Comparison of ENCODE assay signal across 11 cellular contexts in the genomic region with DNA sequence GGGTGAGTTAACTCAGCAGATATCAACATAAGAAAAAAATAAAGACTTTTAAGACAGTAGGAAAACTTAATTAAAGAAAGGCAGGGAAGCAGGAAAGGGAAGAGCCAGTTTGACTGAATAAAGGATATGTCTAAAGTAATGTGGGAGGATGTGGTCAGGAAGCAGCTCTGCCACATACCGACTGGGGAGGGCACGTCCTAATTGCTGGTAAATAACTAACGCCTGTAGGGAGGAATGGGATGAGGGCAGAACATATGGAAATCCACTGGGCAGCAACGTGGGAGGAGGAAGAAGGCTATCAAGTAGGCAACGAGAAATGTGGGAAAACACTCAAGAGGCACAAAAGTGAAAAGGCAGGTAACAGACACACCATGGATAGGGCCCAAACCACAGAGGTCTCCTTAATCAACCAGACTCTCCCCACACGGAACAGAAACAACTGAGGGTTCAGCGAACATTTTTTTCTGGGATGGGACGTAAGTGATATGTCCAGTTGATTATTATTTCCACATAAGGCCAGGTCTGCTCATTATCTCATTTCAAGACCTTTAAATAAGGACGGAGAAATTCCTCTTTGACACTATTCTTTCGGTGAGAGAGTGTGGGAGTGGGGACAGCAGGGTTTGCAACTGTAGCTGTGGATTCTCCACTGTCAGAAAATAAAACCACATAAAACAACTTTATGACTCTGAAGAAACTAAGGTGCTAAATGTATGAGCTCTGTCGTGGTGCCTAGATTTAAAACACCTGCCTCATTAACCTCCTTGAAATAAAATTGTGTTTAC. TPM values are rescaled to one million over a fixed set of nuclear protein-coding genes. Genes with fewer than 3 reads are reported as not detected.
DNase-seq lines count a peak whose midpoint lies in the region; ATAC-seq and TF ChIP-seq lines count a peak whose summit lies in the region.
"Had no signal": no experiment of that assay in that cellular context is flagged by ENCODE, and none has a peak within 500 bp of the region (broad histone marks: within the 10 kb centered on the region; RNA-seq: fewer than 3 reads in every experiment).

No MANE protein-coding gene starts in this region.

- no peak for DNase-seq in activated T-cell treated with anti-CD3 and anti-CD28 coated beads, Interleukin-2, amount 50 U/mL, for 24 hours
- DNase-seq in activated T-cell treated with anti-CD3 and anti-CD28 coated beads for 4 hours (no peak), RPMI7951 (ENCODE audit: low read depth) (peak; percentile 77), dermis blood vessel endothelial cell (peak; percentile 7), KG1 (lab: John Stamatoyannopoulos, UW) (no peak), A673 (ENCODE audit: low spot score) (no peak), RPMI8226 (no peak)
- DNase-seq in stimulated activated effector memory CD8-positive, alpha-beta T cell treated with anti-CD3 and anti-CD28 coated beads, Interleukin-12 subunit alpha, Interleukin-12 subunit beta, amount 100 ng/mL, for 72 hours (ENCODE audit: low spot score in 2 of 2), result no peak
- DNase-seq: psoas muscle had no signal

- no peak overlapping the region for H3K4me3 ChIP-seq in A673 (ENCODE audit: low read depth, low read length, poor library complexity, severe bottlenecking)
- H3K4me3 ChIP-seq: psoas muscle had no signal

- no peaks in the 10 kb centered on the region for H3K27me3 ChIP-seq in A673 (replicated peaks; ENCODE audit: insufficient read depth, low read depth, low read length, poor library complexity)

- CTCF ChIA-PET in A673 (lab: Charles Lee), result no interaction called here

- BruUV-seq in A673 (replicated peaks; lab: Mats Ljungman, UMichigan), result no TSS peak

- H3K4me3 Mint-ChIP-seq in activated T-cell treated with anti-CD3 and anti-CD28 coated beads, Interleukin-2, amount 50 U/mL, for 24 hours, result no peak overlapping the region
- H3K4me3 Mint-ChIP-seq in stimulated activated effector memory CD8-positive, alpha-beta T cell treated with anti-CD3 and anti-CD28 coated beads, Interleukin-12 subunit alpha, Interleukin-12 subunit beta, amount 100 ng/mL, for 72 hours, result no peak overlapping the region
- H3K4me3 Mint-ChIP-seq: dendritic cell treated with granulocyte-macrophage colony-stimulating factor and Interleukin-4, amounts not matched to agents 40 ng/mL and 50 ng/mL, for 4 days had no signal

- no peaks in the 10 kb centered on the region for H3K9me3 ChIP-seq in A673 (ENCODE audit: low read depth, low read length, poor library complexity, severe bottlenecking)
- H3K9me3 ChIP-seq: psoas muscle had no signal

- no peak for TF ChIP-seq CTCF in A673 (conservative IDR thresholded peaks at IDR 0.05; ENCODE audit: low read depth, low read length)

- H3K4me1 Mint-ChIP-seq in activated T-cell treated with anti-CD3 and anti-CD28 coated beads, Interleukin-2, amount 50 U/mL, for 24 hours (ENCODE audit: low read depth), result peaks cover 46% of the 10 kb centered on the region
- H3K4me1 Mint-ChIP-seq in stimulated activated effector memory CD8-positive, alpha-beta T cell treated with anti-CD3 and anti-CD28 coated beads, Interleukin-12 subunit alpha, Interleukin-12 subunit beta, amount 100 ng/mL, for 72 hours, result peaks cover 24% of the 10 kb centered on the region

- H3K27ac ChIP-seq in A673 (ENCODE audit: low read depth, low read length, poor library complexity, severe bottlenecking), result no peak overlapping the region
- H3K27ac ChIP-seq: psoas muscle had no signal

- peaks cover 99% of the 10 kb centered on the region for H3K36me3 Mint-ChIP-seq in activated T-cell treated with anti-CD3 and anti-CD28 coated beads, Interleukin-2, amount 50 U/mL, for 24 hours (ENCODE audit: low read depth)
- peaks cover 100% of the 10 kb centered on the region for H3K36me3 Mint-ChIP-seq in stimulated activated effector memory CD8-positive, alpha-beta T cell treated with anti-CD3 and anti-CD28 coated beads, Interleukin-12 subunit alpha, Interleukin-12 subunit beta, amount 100 ng/mL, for 72 hours

- no peaks in the 10 kb centered on the region for H3K4me1 ChIP-seq in A673 (ENCODE audit: insufficient read depth, low read length, poor library complexity, severe bottlenecking)
- H3K4me1 ChIP-seq: psoas muscle had no signal

- peaks cover 99% of the 10 kb centered on the region for H3K36me3 ChIP-seq in A673 (ENCODE audit: insufficient read depth, low read length, poor library complexity, severe bottlenecking)

- peak; percentile 61 for ATAC-seq in stimulated activated effector memory CD8-positive, alpha-beta T cell treated with anti-CD3 and anti-CD28 coated beads, Interleukin-12 subunit alpha, Interleukin-12 subunit beta, amount 100 ng/mL, for 72 hours
- ATAC-seq: left lobe of liver had no signal

- POLR2A ChIA-PET in A673 (lab: Charles Lee; ENCODE audit: low non-redundant PET), result interaction anchor here (0.7 kb wide), 1 partner anchor 73 kb away, joined by 3 read pairs; no protein-coding TSS in a partner anchor

- H3K27ac Mint-ChIP-seq in activated T-cell treated with anti-CD3 and anti-CD28 coated beads, Interleukin-2, amount 50 U/mL, for 24 hours, result peak overlapping the region; percentile 84
- peak overlapping the region; percentile 88 for H3K27ac Mint-ChIP-seq in stimulated activated effector memory CD8-positive, alpha-beta T cell treated with anti-CD3 and anti-CD28 coated beads, Interleukin-12 subunit alpha, Interleukin-12 subunit beta, amount 100 ng/mL, for 72 hours
- H3K27ac Mint-ChIP-seq: dendritic cell treated with granulocyte-macrophage colony-stimulating factor and Interleukin-4, amounts not matched to agents 40 ng/mL and 50 ng/mL, for 4 days had no signal

- H3K27me3 Mint-ChIP-seq in activated T-cell treated with anti-CD3 and anti-CD28 coated beads, Interleukin-2, amount 50 U/mL, for 24 hours, result no peaks in the 10 kb centered on the region
- H3K27me3 Mint-ChIP-seq: dendritic cell treated with granulocyte-macrophage colony-stimulating factor and Interleukin-4, amounts not matched to agents 40 ng/mL and 50 ng/mL, for 4 days had no signal

- H3K9me3 Mint-ChIP-seq in activated T-cell treated with anti-CD3 and anti-CD28 coated beads, Interleukin-2, amount 50 U/mL, for 24 hours, result no peaks in the 10 kb centered on the region
- H3K9me3 Mint-ChIP-seq in stimulated activated effector memory CD8-positive, alpha-beta T cell treated with anti-CD3 and anti-CD28 coated beads, Interleukin-12 subunit alpha, Interleukin-12 subunit beta, amount 100 ng/mL, for 72 hours, result no peaks in the 10 kb centered on the region
- H3K9me3 Mint-ChIP-seq: dendritic cell treated with granulocyte-macrophage colony-stimulating factor and Interleukin-4, amounts not matched to agents 40 ng/mL and 50 ng/mL, for 4 days had no signal

- intact Hi-C loops in A673 (cut with micrococcal nuclease; ENCODE audit: unreplicated experiment), result loop anchor here (5.0 kb wide), 1 partner anchor 34 kb away; no protein-coding TSS in a partner anchor

RNA-seq across cellular contexts. Expression of a gene that starts 17.1 kb away (rescaled TPM):
- total RNA-seq in RPMI7951 (2014; rRNA removed; shearing (Covaris generic)), result 123 and 143 TPM in 2 replicates
- 124 and 197 TPM in 2 replicates for total RNA-seq in dermis blood vessel endothelial cell
- 273 and 315 TPM in 2 replicates for total RNA-seq in A673 (2021)

RNA-seq across cellular contexts. Expression of a gene that starts 48.7 kb away (rescaled TPM):
- 10.9 and 13.9 TPM in 2 replicates for total RNA-seq in RPMI7951 (2014; rRNA removed; shearing (Covaris generic))
- total RNA-seq in dermis blood vessel endothelial cell (28.2 and 29.1 TPM in 2 replicates), A673 (2021) (53.4 and 59.7 TPM in 2 replicates)

RNA-seq across cellular contexts. Expression of a gene that starts 49.3 kb away (rescaled TPM):
- 11.2 and 17.8 TPM in 2 replicates for total RNA-seq in RPMI7951 (2014; rRNA removed; shearing (Covaris generic))
- total RNA-seq in dermis blood vessel endothelial cell, result 2.9 and 3.3 TPM in 2 replicates
- 15.6 and 17.4 TPM in 2 replicates for total RNA-seq in A673 (2021)

Comparison
In these comparisons a context has a peak if more than half of its experiments do, and no peak if none do; other contexts are left out.
1. DNase-seq: peak in RPMI7951 (single experiment) and dermis blood vessel endothelial cell (single experiment); none in activated T-cell treated with anti-CD3 and anti-CD28 coated beads, Interleukin-2, amount 50 U/mL, for 24 hours (single experiment), activated T-cell treated with anti-CD3 and anti-CD28 coated beads for 4 hours (single experiment), stimulated activated effector memory CD8-positive, alpha-beta T cell treated with anti-CD3 and anti-CD28 coated beads, Interleukin-12 subunit alpha, Interleukin-12 subunit beta, amount 100 ng/mL, for 72 hours (0 of 2), KG1 (single experiment), A673 (single experiment) and RPMI8226 (single experiment).